In the genomic region with DNA sequence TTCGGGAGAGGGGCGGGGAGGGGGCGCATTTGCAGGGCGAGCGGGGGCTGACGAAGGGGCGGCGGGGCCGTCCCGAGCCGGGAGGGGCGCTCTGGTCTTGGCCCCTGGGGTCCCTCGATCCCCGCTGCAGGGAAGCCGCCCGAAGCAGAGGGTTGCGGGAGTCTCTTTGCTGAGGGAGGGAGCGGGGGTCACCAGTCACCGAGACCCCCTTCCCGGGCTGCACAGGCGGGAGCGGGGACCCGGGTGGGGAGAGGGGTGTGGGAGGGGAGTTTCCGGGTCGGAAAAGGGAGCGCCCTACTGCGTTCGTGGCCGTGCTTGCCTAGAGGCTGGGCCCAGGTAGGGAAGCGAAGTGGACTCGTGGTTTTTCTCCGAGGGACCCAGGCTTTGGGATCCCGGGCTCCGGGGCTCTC, we compare ENCODE assay signal across 6 cellular contexts. TPM values are rescaled to one million over a fixed set of nuclear protein-coding genes. Genes with fewer than 3 reads are reported as not detected.
A peak's percentile ranks its signal among the peaks of the same experiment; 100 is the strongest.
DNase-seq lines count a peak whose midpoint lies in the region; ATAC-seq and TF ChIP-seq lines count a peak whose summit lies in the region.

No MANE protein-coding gene starts in this region.

- H3K27me3 Mint-ChIP-seq in stimulated activated naive CD8-positive, alpha-beta T cell treated with anti-CD3 and anti-CD28 coated beads, Interleukin-15, amount 100 ng/mL, for 72 hours = peaks cover 13% of the 10 kb centered on the region

- H3K4me2 ChIP-seq in fibroblast of lung (ENCODE audit: extremely low read depth, insufficient read depth, low read length) = peak overlapping the region; percentile 98

- H3K27ac ChIP-seq in fibroblast of lung (ENCODE audit: insufficient read depth, low read length) = peak overlapping the region; percentile 57

- H3K9ac ChIP-seq in fibroblast of lung (ENCODE audit: insufficient read depth, low read length) = peak overlapping the region; percentile 63

- peak; percentile 22 for ATAC-seq in GM18907 (IDR thresholded peaks at IDR 0.05; ENCODE audit: unreplicated experiment)
- ATAC-seq in stimulated activated naive CD8-positive, alpha-beta T cell treated with anti-CD3 and anti-CD28 coated beads, Interleukin-15, amount 100 ng/mL, for 72 hours = peak; percentile 58

- H3K4me1 ChIP-seq in fibroblast of lung (ENCODE audit: control insufficient read depth, extremely low read depth, insufficient read depth, low read length) = peaks cover 7% of the 10 kb centered on the region

- peaks cover 15% of the 10 kb centered on the region for H3K36me3 ChIP-seq in fibroblast of lung (ENCODE audit: control insufficient read depth, insufficient read depth, low read length)

- no peaks in the 10 kb centered on the region for H3K9me3 ChIP-seq in fibroblast of lung (ENCODE audit: control insufficient read depth, insufficient read depth, low read depth, low read length)

- no peak overlapping the region for H3K27ac Mint-ChIP-seq in stimulated activated naive CD8-positive, alpha-beta T cell treated with anti-CD3 and anti-CD28 coated beads, Interleukin-15, amount 100 ng/mL, for 72 hours

- peak overlapping the region; percentile 86 to 87 for H3K4me3 Mint-ChIP-seq in stimulated activated naive CD8-positive, alpha-beta T cell treated with anti-CD3 and anti-CD28 coated beads, Interleukin-15, amount 100 ng/mL, for 72 hours

- no peaks in the 10 kb centered on the region for H3K27me3 ChIP-seq in fibroblast of lung (ENCODE audit: control insufficient read depth, insufficient read depth, low read length)

- H3K4me1 Mint-ChIP-seq in stimulated activated naive CD8-positive, alpha-beta T cell treated with anti-CD3 and anti-CD28 coated beads, Interleukin-15, amount 100 ng/mL, for 72 hours = peaks cover 18% of the 10 kb centered on the region

- peak overlapping the region; percentile 30 for H2AFZ ChIP-seq in fibroblast of lung (ENCODE audit: low read length)

- H3K9me3 Mint-ChIP-seq in stimulated activated naive CD8-positive, alpha-beta T cell treated with anti-CD3 and anti-CD28 coated beads, Interleukin-15, amount 100 ng/mL, for 72 hours = peaks cover 0 to 5% of the 10 kb centered on the region in 2 donors

- DNase-seq in Jurkat, Clone E6-1 (ENCODE audit: low read depth, low spot score) = no peak
- DNase-seq in fibroblast of lung (ENCODE audit: low read depth in 2 of 2) (no peak), putamen (ENCODE audit: low spot score) (no peak), NCI-H526 treated with DMSO at 0.1 percent for 48 hours (lab: John Stamatoyannopoulos, UW) (no peak)
- DNase-seq in stimulated activated naive CD8-positive, alpha-beta T cell treated with anti-CD3 and anti-CD28 coated beads, Interleukin-15, amount 100 ng/mL, for 72 hours = no peak

- peaks cover 11% of the 10 kb centered on the region for H3K79me2 ChIP-seq in fibroblast of lung (ENCODE audit: control insufficient read depth, insufficient read depth, low read length)

- no peaks in the 10 kb centered on the region for H4K20me1 ChIP-seq in fibroblast of lung (ENCODE audit: control insufficient read depth, extremely low read depth, insufficient read depth, low read length)

- no peak for TF ChIP-seq CTCF in fibroblast of lung (conservative IDR thresholded peaks at IDR 0.05 in 1 of 2, IDR thresholded peaks at IDR 0.05 in 1 of 2; ENCODE audit: low read depth in 1 of 2, low read length in 2 of 2)

- H3K4me3 ChIP-seq in Jurkat, Clone E6-1 (ENCODE audit: low read length) = peak overlapping the region; percentile 74
- H3K4me3 ChIP-seq in fibroblast of lung (replicated peaks in 1 of 4; ENCODE audit: control extremely low read depth in 1 of 4, insufficient read depth in 1 of 4, low read depth in 3 of 4, low read length in 4 of 4) = peak overlapping the region; percentile 68 to 89 (median 82)

RNA-seq across cellular contexts. Expression of a gene that starts 0.4 kb away (rescaled TPM):
- 148 TPM for polyA plus RNA-seq in Jurkat, Clone E6-1 (2012; ENCODE audit: insufficient read depth, insufficient read length)
- total RNA-seq in fibroblast of lung = 127 and 139 TPM in 2 replicates
- polyA plus RNA-seq in fibroblast of lung = 128 and 185 TPM in 2 replicates
- polyA plus RNA-seq in fibroblast of lung (2012) = 136 and 181 TPM in 2 replicates
- 78.8 and 128 TPM in 2 replicates for polyA minus RNA-seq in fibroblast of lung (ENCODE audit: low replicate concordance)

RNA-seq across cellular contexts. Expression of a gene that starts 10.7 kb away (rescaled TPM):
- 1.9 TPM for polyA plus RNA-seq in Jurkat, Clone E6-1 (2012; ENCODE audit: insufficient read depth, insufficient read length)
- 0.26 and 0.66 TPM in 2 replicates for total RNA-seq in fibroblast of lung
- polyA plus RNA-seq in fibroblast of lung = 0.14 TPM in 1 of 2 replicates, not detected in the other
- 0.10 and 1.5 TPM in 2 replicates for polyA plus RNA-seq in fibroblast of lung (2012)
- polyA minus RNA-seq in fibroblast of lung (ENCODE audit: low replicate concordance) = 0.15 TPM in 1 of 2 replicates, not detected in the other

RNA-seq across cellular contexts. Expression of a gene that starts 25.4 kb away (rescaled TPM):
- polyA plus RNA-seq in Jurkat, Clone E6-1 (2012; ENCODE audit: insufficient read depth, insufficient read length) = not detected
- not detected in 2 replicates for total RNA-seq in fibroblast of lung
- polyA plus RNA-seq in fibroblast of lung = not detected in 2 replicates
- polyA plus RNA-seq in fibroblast of lung (2012) = not detected in 2 replicates
- polyA minus RNA-seq in fibroblast of lung (ENCODE audit: low replicate concordance) = not detected in 2 replicates

RNA-seq across cellular contexts. Expression of a gene that starts 27.8 kb away (rescaled TPM):
- polyA plus RNA-seq in Jurkat, Clone E6-1 (2012; ENCODE audit: insufficient read depth, insufficient read length) = not detected
- total RNA-seq in fibroblast of lung = 41.3 and 167 TPM in 2 replicates
- polyA plus RNA-seq in fibroblast of lung = 679 and 1,153 TPM in 2 replicates
- polyA plus RNA-seq in fibroblast of lung (2012) = 413 and 685 TPM in 2 replicates
- polyA minus RNA-seq in fibroblast of lung (ENCODE audit: low replicate concordance) = 763 and 1,105 TPM in 2 replicates

RNA-seq across cellular contexts. Expression of a gene that starts 46.1 kb away (rescaled TPM):
- not detected for polyA plus RNA-seq in Jurkat, Clone E6-1 (2012; ENCODE audit: insufficient read depth, insufficient read length)
- total RNA-seq in fibroblast of lung = not detected in 2 replicates
- polyA plus RNA-seq in fibroblast of lung = not detected in 2 replicates
- polyA plus RNA-seq in fibroblast of lung (2012) = not detected in 2 replicates
- polyA minus RNA-seq in fibroblast of lung (ENCODE audit: low replicate concordance) = 1.5 TPM in 1 of 2 replicates, not detected in the other
